ENCODE assay signal across 1 cellular context in the genomic region with DNA sequence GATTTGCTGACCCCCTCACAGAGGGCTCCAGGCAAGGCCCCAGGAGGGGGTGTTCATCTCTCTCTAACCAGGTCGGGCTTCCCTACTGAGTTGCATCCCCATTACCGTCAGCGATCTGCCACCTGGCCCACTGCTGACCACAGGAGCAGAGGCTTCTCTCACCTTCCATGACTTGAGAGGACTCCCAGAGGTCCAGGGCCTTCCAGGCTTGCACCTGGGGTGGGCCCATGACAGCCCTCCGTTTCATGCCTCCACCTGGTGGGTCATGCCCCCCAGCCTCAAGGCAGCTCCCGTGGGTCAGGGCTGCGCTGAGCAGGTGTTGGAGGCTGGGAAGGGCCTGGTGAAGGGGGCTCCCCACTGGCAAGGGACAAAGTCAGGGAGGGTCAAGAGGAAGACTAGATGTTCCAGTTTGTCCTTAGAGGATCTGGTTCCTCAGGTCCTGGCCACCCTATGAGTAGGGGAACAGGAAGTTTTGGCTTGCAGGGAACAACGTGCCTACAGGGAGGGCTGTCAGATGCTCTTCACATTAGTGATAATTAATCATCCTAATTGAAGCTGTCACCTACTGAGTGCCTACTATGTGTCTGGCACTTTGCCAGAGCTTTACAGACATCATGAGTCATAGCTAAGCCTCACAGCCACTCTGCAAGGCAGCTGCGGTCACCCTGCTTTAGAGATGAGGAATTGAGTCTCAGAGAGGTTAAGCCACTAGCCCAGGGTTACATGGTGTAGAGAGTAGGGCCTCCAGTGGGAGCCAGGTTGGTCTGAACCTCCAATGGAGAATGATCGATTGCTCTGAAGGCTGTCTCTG.
TF ChIP-seq lines count a peak whose summit lies in the region.

No MANE protein-coding gene starts in this region.

TF ChIP-seq in K562, 482 proteins besides CTCF, POLR2A, EP300 and RAD21 (continued from another document and continues in another):
- TF ChIP-seq HES1 (IDR thresholded peaks at IDR 0.05; ENCODE audit: low read depth) (no peak), CBFB (CRISPR knock-in tag; IDR thresholded peaks at IDR 0.05) (peak; percentile 75; the same call in 1 of the 2 replicates), ZFP1 (CRISPR knock-in tag; IDR thresholded peaks at IDR 0.05) (no peak), ZNF143 (CRISPR knock-in tag; IDR thresholded peaks at IDR 0.05) (no peak), NFIC (IDR thresholded peaks at IDR 0.05) (peak; percentile 100), NONO (IDR thresholded peaks at IDR 0.05; ENCODE audit: low read depth in 2 of 2, low read length in 1 of 2) (no peak), ATF3 (IDR thresholded peaks at IDR 0.05) (peak; percentile 91), ATF3 (CRISPR knock-in tag; conservative IDR thresholded peaks at IDR 0.05) (no peak), PHTF2 (CRISPR knock-in tag; IDR thresholded peaks at IDR 0.05) (no peak), STAT5B (CRISPR knock-in tag; IDR thresholded peaks at IDR 0.05) (no peak), BHLHE40 (IDR thresholded peaks at IDR 0.05; ENCODE audit: low read length) (no peak), POLR3A (IDR thresholded peaks at IDR 0.05; ENCODE audit: borderline replicate concordance, extremely low read depth, insufficient read depth, insufficient read length) (no peak), ZNF592 (IDR thresholded peaks at IDR 0.05) (peak; percentile 51), ZNF77 (CRISPR knock-in tag; IDR thresholded peaks at IDR 0.05) (no peak), BRF1 (IDR thresholded peaks at IDR 0.05; ENCODE audit: borderline replicate concordance, extremely low read depth, insufficient read length) (no peak), ZBED1 (IDR thresholded peaks at IDR 0.05) (no peak), GATA2 (CRISPR knock-in tag; IDR thresholded peaks at IDR 0.05) (no peak), HSF4 (CRISPR knock-in tag; IDR thresholded peaks at IDR 0.05; ENCODE audit: borderline replicate concordance) (no peak), PHB (CRISPR knock-in tag; IDR thresholded peaks at IDR 0.05) (no peak), MAFK (IDR thresholded peaks at IDR 0.05; ENCODE audit: low read length) (no peak), HIVEP1 (CRISPR knock-in tag; IDR thresholded peaks at IDR 0.05) (no peak), TRIM24 (IDR thresholded peaks at IDR 0.05) (peak in 1 of 2 experiments; percentile 45; a peak in 2 of 4 replicates), RHOXF2B (CRISPR knock-in tag; conservative IDR thresholded peaks at IDR 0.05) (no peak), NR2C2 (CRISPR knock-in tag; IDR thresholded peaks at IDR 0.05) (no peak), NR2C2 (tag; IDR thresholded peaks at IDR 0.05) (no peak), SMARCA4 (IDR thresholded peaks at IDR 0.05) (peak; percentile 68), SAFB (IDR thresholded peaks at IDR 0.05; ENCODE audit: borderline replicate concordance, low read depth, low read length) (no peak), STAT5A (IDR thresholded peaks at IDR 0.05; ENCODE audit: borderline replicate concordance, low read length) (no peak), MYC (IDR thresholded peaks at IDR 0.05; ENCODE audit: low read depth, low read length) (peak; percentile 24; the same call in 1 of the 2 replicates), MYC (CRISPR knock-in tag; IDR thresholded peaks at IDR 0.05; ENCODE audit: borderline replicate concordance, low read depth) (no peak), ZNF134 (CRISPR knock-in tag; conservative IDR thresholded peaks at IDR 0.05) (no peak), CAMTA2 (CRISPR knock-in tag; conservative IDR thresholded peaks at IDR 0.05) (no peak), HNRNPUL1 (IDR thresholded peaks at IDR 0.05; ENCODE audit: low read length) (no peak), SRSF7 (optimal IDR thresholded peaks at IDR 0.05; ENCODE audit: low read depth, low read length) (no peak), EZH2 (IDR thresholded peaks at IDR 0.05; ENCODE audit: borderline replicate concordance, low read depth, low read length) (no peak), ATF7 (IDR thresholded peaks at IDR 0.05) (peak; percentile 61), TCF15 (CRISPR knock-in tag; IDR thresholded peaks at IDR 0.05) (no peak), TFAM (CRISPR knock-in tag; conservative IDR thresholded peaks at IDR 0.05) (no peak), ARID1B (IDR thresholded peaks at IDR 0.05) (peak; percentile 74), CBX1 (IDR thresholded peaks at IDR 0.05; ENCODE audit: low read depth) (no peak), ARID2 (IDR thresholded peaks at IDR 0.05) (no peak), RCOR1 (IDR thresholded peaks at IDR 0.05; ENCODE audit: borderline replicate concordance in 1 of 2, low read depth in 2 of 2, low read length in 2 of 2) (peak in 1 of 2 experiments; percentile 63; a peak in 1 of 4 replicates), KLF13 (tag; IDR thresholded peaks at IDR 0.05; ENCODE audit: borderline replicate concordance, low read depth) (no peak), BACH1 (tag; IDR thresholded peaks at IDR 0.05) (no peak), SRF (CRISPR knock-in tag; IDR thresholded peaks at IDR 0.05) (no peak), FOXA3 (CRISPR knock-in tag; conservative IDR thresholded peaks at IDR 0.05 in 1 of 2, IDR thresholded peaks at IDR 0.05 in 1 of 2) (no peak), ZNF197 (CRISPR knock-in tag; IDR thresholded peaks at IDR 0.05; ENCODE audit: low read depth) (no peak), POLR2G (IDR thresholded peaks at IDR 0.05; ENCODE audit: low read depth, low read length) (no peak), SRSF1 (IDR thresholded peaks at IDR 0.05; ENCODE audit: low read depth, low read length) (no peak)
- TF ChIP-seq, protein P1, sequence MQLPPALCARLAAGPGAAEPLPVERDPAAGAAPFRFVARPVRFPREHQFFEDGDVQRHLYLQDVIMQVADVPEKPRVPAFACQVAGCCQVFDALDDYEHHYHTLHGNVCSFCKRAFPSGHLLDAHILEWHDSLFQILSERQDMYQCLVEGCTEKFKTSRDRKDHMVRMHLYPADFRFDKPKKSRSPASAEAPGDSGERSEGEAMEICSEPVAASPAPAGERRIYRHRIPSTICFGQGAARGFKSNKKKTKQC (CRISPR knock-in tag; IDR thresholded peaks at IDR 0.05) = no peak
- TF ChIP-seq, protein P2, sequence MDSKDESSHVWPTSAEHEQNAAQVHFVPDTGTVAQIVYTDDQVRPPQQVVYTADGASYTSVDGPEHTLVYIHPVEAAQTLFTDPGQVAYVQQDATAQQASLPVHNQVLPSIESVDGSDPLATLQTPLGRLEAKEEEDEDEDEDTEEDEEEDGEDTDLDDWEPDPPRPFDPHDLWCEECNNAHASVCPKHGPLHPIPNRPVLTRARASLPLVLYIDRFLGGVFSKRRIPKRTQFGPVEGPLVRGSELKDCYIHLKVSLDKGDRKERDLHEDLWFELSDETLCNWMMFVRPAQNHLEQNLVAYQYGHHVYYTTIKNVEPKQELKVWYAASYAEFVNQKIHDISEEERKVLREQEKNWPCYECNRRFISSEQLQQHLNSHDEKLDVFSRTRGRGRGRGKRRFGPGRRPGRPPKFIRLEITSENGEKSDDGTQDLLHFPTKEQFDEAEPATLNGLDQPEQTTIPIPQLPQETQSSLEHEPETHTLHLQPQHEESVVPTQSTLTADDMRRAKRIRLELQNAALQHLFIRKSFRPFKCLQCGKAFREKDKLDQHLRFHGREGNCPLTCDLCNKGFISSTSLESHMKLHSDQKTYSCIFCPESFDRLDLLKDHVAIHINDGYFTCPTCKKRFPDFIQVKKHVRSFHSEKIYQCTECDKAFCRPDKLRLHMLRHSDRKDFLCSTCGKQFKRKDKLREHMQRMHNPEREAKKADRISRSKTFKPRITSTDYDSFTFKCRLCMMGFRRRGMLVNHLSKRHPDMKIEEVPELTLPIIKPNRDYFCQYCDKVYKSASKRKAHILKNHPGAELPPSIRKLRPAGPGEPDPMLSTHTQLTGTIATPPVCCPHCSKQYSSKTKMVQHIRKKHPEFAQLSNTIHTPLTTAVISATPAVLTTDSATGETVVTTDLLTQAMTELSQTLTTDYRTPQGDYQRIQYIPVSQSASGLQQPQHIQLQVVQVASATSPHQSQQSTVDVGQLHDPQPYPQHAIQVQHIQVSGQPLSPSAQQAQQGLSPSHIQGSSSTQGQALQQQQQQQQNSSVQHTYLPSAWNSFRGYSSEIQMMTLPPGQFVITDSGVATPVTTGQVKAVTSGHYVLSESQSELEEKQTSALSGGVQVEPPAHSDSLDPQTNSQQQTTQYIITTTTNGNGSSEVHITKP (IDR thresholded peaks at IDR 0.05; ENCODE audit: partially characterized antibody) = no peak
- TF ChIP-seq, protein P3, sequence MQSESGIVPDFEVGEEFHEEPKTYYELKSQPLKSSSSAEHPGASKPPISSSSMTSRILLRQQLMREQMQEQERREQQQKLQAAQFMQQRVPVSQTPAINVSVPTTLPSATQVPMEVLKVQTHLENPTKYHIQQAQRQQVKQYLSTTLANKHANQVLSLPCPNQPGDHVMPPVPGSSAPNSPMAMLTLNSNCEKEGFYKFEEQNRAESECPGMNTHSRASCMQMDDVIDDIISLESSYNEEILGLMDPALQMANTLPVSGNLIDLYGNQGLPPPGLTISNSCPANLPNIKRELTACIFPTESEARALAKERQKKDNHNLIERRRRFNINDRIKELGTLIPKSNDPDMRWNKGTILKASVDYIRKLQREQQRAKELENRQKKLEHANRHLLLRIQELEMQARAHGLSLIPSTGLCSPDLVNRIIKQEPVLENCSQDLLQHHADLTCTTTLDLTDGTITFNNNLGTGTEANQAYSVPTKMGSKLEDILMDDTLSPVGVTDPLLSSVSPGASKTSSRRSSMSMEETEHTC (IDR thresholded peaks at IDR 0.05) = no peak
- TF ChIP-seq, protein P4, sequence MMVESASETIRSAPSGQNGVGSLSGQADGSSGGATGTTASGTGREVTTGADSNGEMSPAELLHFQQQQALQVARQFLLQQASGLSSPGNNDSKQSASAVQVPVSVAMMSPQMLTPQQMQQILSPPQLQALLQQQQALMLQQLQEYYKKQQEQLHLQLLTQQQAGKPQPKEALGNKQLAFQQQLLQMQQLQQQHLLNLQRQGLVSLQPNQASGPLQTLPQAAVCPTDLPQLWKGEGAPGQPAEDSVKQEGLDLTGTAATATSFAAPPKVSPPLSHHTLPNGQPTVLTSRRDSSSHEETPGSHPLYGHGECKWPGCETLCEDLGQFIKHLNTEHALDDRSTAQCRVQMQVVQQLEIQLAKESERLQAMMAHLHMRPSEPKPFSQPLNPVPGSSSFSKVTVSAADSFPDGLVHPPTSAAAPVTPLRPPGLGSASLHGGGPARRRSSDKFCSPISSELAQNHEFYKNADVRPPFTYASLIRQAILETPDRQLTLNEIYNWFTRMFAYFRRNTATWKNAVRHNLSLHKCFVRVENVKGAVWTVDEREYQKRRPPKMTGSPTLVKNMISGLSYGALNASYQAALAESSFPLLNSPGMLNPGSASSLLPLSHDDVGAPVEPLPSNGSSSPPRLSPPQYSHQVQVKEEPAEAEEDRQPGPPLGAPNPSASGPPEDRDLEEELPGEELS (CRISPR knock-in tag; IDR thresholded peaks at IDR 0.05; ENCODE audit: borderline replicate concordance) = no peak
- TF ChIP-seq, protein P5, sequence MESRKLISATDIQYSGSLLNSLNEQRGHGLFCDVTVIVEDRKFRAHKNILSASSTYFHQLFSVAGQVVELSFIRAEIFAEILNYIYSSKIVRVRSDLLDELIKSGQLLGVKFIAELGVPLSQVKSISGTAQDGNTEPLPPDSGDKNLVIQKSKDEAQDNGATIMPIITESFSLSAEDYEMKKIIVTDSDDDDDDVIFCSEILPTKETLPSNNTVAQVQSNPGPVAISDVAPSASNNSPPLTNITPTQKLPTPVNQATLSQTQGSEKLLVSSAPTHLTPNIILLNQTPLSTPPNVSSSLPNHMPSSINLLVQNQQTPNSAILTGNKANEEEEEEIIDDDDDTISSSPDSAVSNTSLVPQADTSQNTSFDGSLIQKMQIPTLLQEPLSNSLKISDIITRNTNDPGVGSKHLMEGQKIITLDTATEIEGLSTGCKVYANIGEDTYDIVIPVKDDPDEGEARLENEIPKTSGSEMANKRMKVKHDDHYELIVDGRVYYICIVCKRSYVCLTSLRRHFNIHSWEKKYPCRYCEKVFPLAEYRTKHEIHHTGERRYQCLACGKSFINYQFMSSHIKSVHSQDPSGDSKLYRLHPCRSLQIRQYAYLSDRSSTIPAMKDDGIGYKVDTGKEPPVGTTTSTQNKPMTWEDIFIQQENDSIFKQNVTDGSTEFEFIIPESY (CRISPR knock-in tag; IDR thresholded peaks at IDR 0.05) = no peak
